ENCODE assay signal across 25 cellular contexts in the genomic region with DNA sequence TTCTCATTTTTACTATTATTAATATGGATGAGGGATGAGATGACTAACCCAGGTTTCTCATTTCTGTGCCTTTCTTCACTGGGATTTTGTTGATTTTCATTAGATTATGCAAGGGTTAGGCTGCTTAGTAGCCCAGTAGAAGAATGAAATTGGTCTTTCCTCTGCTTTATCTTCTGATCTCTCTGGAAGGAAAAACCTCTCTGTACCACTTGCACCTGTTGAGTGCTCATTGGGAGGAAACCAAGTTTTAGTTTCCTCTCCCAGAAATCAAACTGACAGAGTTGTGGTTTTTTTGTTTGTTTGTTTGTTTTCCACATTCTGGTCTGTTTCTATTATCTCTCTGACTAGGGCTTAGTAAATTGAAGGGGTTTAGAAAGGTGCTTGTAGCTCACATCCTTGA.
"Had no signal": no experiment of that assay in that cellular context is flagged by ENCODE, and none has a peak within 500 bp of the region (broad histone marks: within the 10 kb centered on the region; RNA-seq: fewer than 3 reads in every experiment).

No MANE protein-coding gene starts in this region.

- H3K4me3 Mint-ChIP-seq: activated CD4-positive, alpha-beta memory T cell treated with anti-CD3 and anti-CD28 coated beads, Interleukin-2, amount 10 ng/mL, durations not matched to agents 7 days and 5 days; activated CD8-positive, alpha-beta memory T cell treated with anti-CD3 and anti-CD28 coated beads, Interleukin-2, amount 10 ng/mL, durations not matched to agents 7 days and 5 days; activated naive CD8-positive, alpha-beta T cell treated with anti-CD3 and anti-CD28 coated beads, Interleukin-2, amount 50 U/mL, for 24 hours; activated T-helper 1 cell treated with anti-CD3 and anti-CD28 coated beads, Interleukin-12 subunit alpha, Interleukin-12 subunit beta, Interleukin-2, Interleukin-4 antibody, amounts not matched to agents 30 ng/mL and 10 ng/mL and 1 ng/mL, durations not matched to agents 14 hours and 24 hours and 36 hours; immature natural killer cell; natural killer cell; stimulated activated naive B cell treated with anti-CD40 and anti-IgM and Interleukin-4, amounts not matched to agents 10 μg/mL and 1 μg/mL and 100 μg/mL, for 72 hours had no signal

- H3K27ac ChIP-seq: body of pancreas, cardiac muscle cell, foreskin keratinocyte, left lung, sigmoid colon, uterus had no signal

- H3K36me3 Mint-ChIP-seq: natural killer cell had no signal

- H3K9me3 Mint-ChIP-seq: activated CD4-positive, alpha-beta memory T cell treated with anti-CD3 and anti-CD28 coated beads, Interleukin-2, amount 10 ng/mL, durations not matched to agents 7 days and 5 days; activated naive CD8-positive, alpha-beta T cell treated with anti-CD3 and anti-CD28 coated beads, Interleukin-2, amount 50 U/mL, for 24 hours; activated T-helper 1 cell treated with anti-CD3 and anti-CD28 coated beads, Interleukin-12 subunit alpha, Interleukin-12 subunit beta, Interleukin-2, Interleukin-4 antibody, amounts not matched to agents 30 ng/mL and 10 ng/mL and 1 ng/mL, durations not matched to agents 14 hours and 24 hours and 36 hours; immature natural killer cell; natural killer cell; stimulated activated naive B cell treated with anti-CD40 and anti-IgM and Interleukin-4, amounts not matched to agents 10 μg/mL and 1 μg/mL and 100 μg/mL, for 72 hours had no signal

- H3K27ac Mint-ChIP-seq: activated CD4-positive, alpha-beta memory T cell treated with anti-CD3 and anti-CD28 coated beads, Interleukin-2, amount 10 ng/mL, durations not matched to agents 7 days and 5 days; activated CD8-positive, alpha-beta memory T cell treated with anti-CD3 and anti-CD28 coated beads, Interleukin-2, amount 10 ng/mL, durations not matched to agents 7 days and 5 days; activated naive CD8-positive, alpha-beta T cell treated with anti-CD3 and anti-CD28 coated beads, Interleukin-2, amount 50 U/mL, for 24 hours; activated T-helper 1 cell treated with anti-CD3 and anti-CD28 coated beads, Interleukin-12 subunit alpha, Interleukin-12 subunit beta, Interleukin-2, Interleukin-4 antibody, amounts not matched to agents 30 ng/mL and 10 ng/mL and 1 ng/mL, durations not matched to agents 14 hours and 24 hours and 36 hours; immature natural killer cell; natural killer cell; progenitor cell of endocrine pancreas; stimulated activated naive B cell treated with anti-CD40 and anti-IgM and Interleukin-4, amounts not matched to agents 10 μg/mL and 1 μg/mL and 100 μg/mL, for 72 hours had no signal

- DNase-seq: activated CD4-positive, alpha-beta memory T cell treated with anti-CD3 and anti-CD28 coated beads, Interleukin-2, amount 10 ng/mL, durations not matched to agents 7 days and 5 days; activated CD4-positive, alpha-beta T cell treated with anti-CD3 and anti-CD28 coated beads for 48 hours; activated CD4-positive, CD25-positive, alpha-beta regulatory T cell; activated CD8-positive, alpha-beta memory T cell treated with anti-CD3 and anti-CD28 coated beads, Interleukin-2, amount 10 ng/mL, durations not matched to agents 7 days and 5 days; activated gamma-delta T cell; activated naive CD4-positive, alpha-beta T cell treated with anti-CD3 and anti-CD28 coated beads, Interleukin-2, amount 50 U/mL, for 16 hours; activated naive CD8-positive, alpha-beta T cell treated with anti-CD3 and anti-CD28 coated beads, Interleukin-2, amount 50 U/mL, for 24 hours; activated T-cell treated with anti-CD3 and anti-CD28 coated beads for 4 hours; body of pancreas; foreskin keratinocyte; immature natural killer cell; kidney glomerular epithelial cell; left lung; natural killer cell; retina; sigmoid colon; stimulated activated CD4-positive, alpha-beta T cell treated with anti-CD3 and anti-CD28 coated beads, Interleukin-2, amount 100 ng/mL, for 48 hours; stimulated activated CD8-positive, alpha-beta memory T cell treated with anti-CD3 and anti-CD28 coated beads, Interleukin-4, amount 100 ng/mL, for 48 hours; stimulated activated naive B cell treated with anti-CD40 and anti-IgM and Interleukin-4, amounts not matched to agents 10 μg/mL and 1 μg/mL and 100 μg/mL, for 72 hours; trophoblast cell; uterus had no signal

- H3K9me3 ChIP-seq: body of pancreas, left lung, sigmoid colon, uterus had no signal

- ATAC-seq: activated CD8-positive, alpha-beta memory T cell treated with anti-CD3 and anti-CD28 coated beads, Interleukin-2, amount 10 ng/mL, durations not matched to agents 7 days and 5 days; activated naive CD8-positive, alpha-beta T cell treated with anti-CD3 and anti-CD28 coated beads, Interleukin-2, amount 50 U/mL, for 24 hours; body of pancreas; foreskin keratinocyte; left lung; natural killer cell; stimulated activated naive B cell treated with anti-CD40 and anti-IgM and Interleukin-4, amounts not matched to agents 10 μg/mL and 1 μg/mL and 100 μg/mL, for 72 hours had no signal

- H3K27me3 ChIP-seq: body of pancreas, cardiac muscle cell, foreskin keratinocyte, left lung, sigmoid colon, uterus had no signal

- H3K4me1 ChIP-seq: body of pancreas, foreskin keratinocyte, left lung, sigmoid colon, uterus had no signal

- H3K36me3 ChIP-seq: cardiac muscle cell, left lung, sigmoid colon, uterus had no signal

- H3K4me3 ChIP-seq: body of pancreas, cardiac muscle cell, left lung, lung, sigmoid colon, uterus had no signal

- H3K27me3 Mint-ChIP-seq: activated CD4-positive, alpha-beta memory T cell treated with anti-CD3 and anti-CD28 coated beads, Interleukin-2, amount 10 ng/mL, durations not matched to agents 7 days and 5 days; activated CD8-positive, alpha-beta memory T cell treated with anti-CD3 and anti-CD28 coated beads, Interleukin-2, amount 10 ng/mL, durations not matched to agents 7 days and 5 days; activated naive CD8-positive, alpha-beta T cell treated with anti-CD3 and anti-CD28 coated beads, Interleukin-2, amount 50 U/mL, for 24 hours; progenitor cell of endocrine pancreas; stimulated activated naive B cell treated with anti-CD40 and anti-IgM and Interleukin-4, amounts not matched to agents 10 μg/mL and 1 μg/mL and 100 μg/mL, for 72 hours had no signal
